Comparison of ENCODE assay signal across 7 cellular contexts in the genomic region with DNA sequence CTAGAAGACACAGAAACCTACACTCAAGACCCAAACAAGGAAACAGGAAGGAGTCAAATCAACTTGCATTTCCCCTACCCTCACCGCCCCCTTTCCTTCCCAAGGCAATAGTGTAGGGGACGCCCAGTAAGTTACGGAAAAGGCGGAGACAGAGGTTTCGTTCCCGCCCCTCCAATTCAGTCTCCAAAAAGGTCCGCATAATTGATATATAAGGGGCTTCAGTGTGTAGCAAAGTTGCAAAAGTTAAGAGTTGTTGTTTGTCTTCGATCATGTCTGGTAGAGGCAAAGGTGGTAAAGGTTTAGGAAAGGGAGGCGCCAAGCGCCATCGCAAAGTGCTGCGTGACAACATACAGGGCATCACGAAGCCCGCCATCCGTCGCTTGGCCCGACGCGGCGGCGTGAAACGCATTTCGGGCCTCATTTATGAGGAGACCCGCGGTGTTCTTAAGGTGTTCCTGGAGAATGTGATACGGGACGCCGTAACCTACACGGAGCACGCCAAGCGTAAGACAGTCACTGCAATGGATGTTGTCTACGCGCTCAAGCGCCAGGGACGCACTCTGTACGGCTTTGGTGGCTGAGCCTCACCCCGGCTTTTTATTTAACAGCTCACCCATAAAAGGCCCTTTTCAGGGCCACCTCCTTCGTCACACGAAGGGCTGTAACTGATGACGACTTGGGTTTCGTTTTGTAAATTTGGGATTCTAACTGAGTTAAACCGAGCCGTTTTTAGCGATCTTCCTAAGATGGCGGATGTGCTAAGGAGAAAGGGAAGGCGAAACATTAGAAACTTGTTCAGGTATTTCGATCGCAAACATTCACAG.
A peak's percentile ranks its signal among the peaks of the same experiment; 100 is the strongest.
DNase-seq lines count a peak whose midpoint lies in the region; ATAC-seq lines count a peak whose summit lies in the region.

No MANE protein-coding gene starts in this region.

- peaks cover 1% of the 10 kb centered on the region for H3K9me3 Mint-ChIP-seq in activated CD4-positive, alpha-beta T cell treated with anti-CD3 and anti-CD28 coated beads for 36 hours (ENCODE audit: low read depth)
- no peaks in the 10 kb centered on the region for H3K9me3 Mint-ChIP-seq in stimulated activated naive CD8-positive, alpha-beta T cell treated with anti-CD3 and anti-CD28 coated beads, Interleukin-15, amount 100 ng/mL, for 72 hours

- ATAC-seq in GM18868 (IDR thresholded peaks at IDR 0.05; ENCODE audit: unreplicated experiment): peak; percentile 52
- peak; percentile 53 for ATAC-seq in HG03045 (IDR thresholded peaks at IDR 0.05; ENCODE audit: unreplicated experiment)
- peak; percentile 83 for ATAC-seq in activated CD4-positive, alpha-beta T cell treated with anti-CD3 and anti-CD28 coated beads for 36 hours
- peak; percentile 87 for ATAC-seq in stimulated activated naive CD8-positive, alpha-beta T cell treated with anti-CD3 and anti-CD28 coated beads, Interleukin-15, amount 100 ng/mL, for 72 hours
- no peak for ATAC-seq in HG03025 (IDR thresholded peaks at IDR 0.05; ENCODE audit: low FRiP score, unreplicated experiment)

- peak overlapping the region; percentile 98 for H3K27ac Mint-ChIP-seq in activated CD4-positive, alpha-beta T cell treated with anti-CD3 and anti-CD28 coated beads for 36 hours
- H3K27ac Mint-ChIP-seq in stimulated activated naive CD8-positive, alpha-beta T cell treated with anti-CD3 and anti-CD28 coated beads, Interleukin-15, amount 100 ng/mL, for 72 hours: peak overlapping the region; percentile 96 to 100

- CTCF ChIA-PET in activated CD4-positive, alpha-beta T cell treated with anti-CD3 and anti-CD28 coated beads for 36 hours (lab: Charles Lee): interaction anchor here (0.7 to 1.1 kb wide), 2 partner anchors 24 to 48 kb away, joined by 3 to 4 read pairs; a partner anchor contains a TSS

- H3K4me1 Mint-ChIP-seq in activated CD4-positive, alpha-beta T cell treated with anti-CD3 and anti-CD28 coated beads for 36 hours: peaks cover 26% of the 10 kb centered on the region
- H3K4me1 Mint-ChIP-seq in stimulated activated naive CD8-positive, alpha-beta T cell treated with anti-CD3 and anti-CD28 coated beads, Interleukin-15, amount 100 ng/mL, for 72 hours: peaks cover 53% of the 10 kb centered on the region

- H3K36me3 Mint-ChIP-seq in activated CD4-positive, alpha-beta T cell treated with anti-CD3 and anti-CD28 coated beads for 36 hours (ENCODE audit: low read depth): peaks cover 8% of the 10 kb centered on the region

- intact Hi-C loops in activated CD4-positive, alpha-beta T cell treated with anti-CD3 and anti-CD28 coated beads for 36 hours (cut with DNase I, micrococcal nuclease): loop anchor here (1.0 to 2.0 kb wide), 6 partner anchors 10 to 45 kb away; a partner anchor contains a TSS

- peak; percentile 85 for DNase-seq in activated CD4-positive, alpha-beta T cell treated with anti-CD3 and anti-CD28 coated beads for 36 hours
- peak; percentile 43 for DNase-seq in effector CD4-positive, alpha-beta T cell
- peak; percentile 50 for DNase-seq in midbrain (lab: John Stamatoyannopoulos, UW)
- peak; percentile 89 to 92 for DNase-seq in stimulated activated naive CD8-positive, alpha-beta T cell treated with anti-CD3 and anti-CD28 coated beads, Interleukin-15, amount 100 ng/mL, for 72 hours

- POLR2A ChIA-PET in activated CD4-positive, alpha-beta T cell treated with anti-CD3 and anti-CD28 coated beads for 36 hours (lab: Charles Lee): interaction anchor here (0.6 to 2.1 kb wide), 13 partner anchors 10 to 1569 kb away, joined by 3 to 32 read pairs (median 4); a partner anchor contains a TSS

- peak overlapping the region; percentile 83 for H3K4me3 Mint-ChIP-seq in activated CD4-positive, alpha-beta T cell treated with anti-CD3 and anti-CD28 coated beads for 36 hours
- peak overlapping the region; percentile 69 to 70 for H3K4me3 Mint-ChIP-seq in stimulated activated naive CD8-positive, alpha-beta T cell treated with anti-CD3 and anti-CD28 coated beads, Interleukin-15, amount 100 ng/mL, for 72 hours

- no peaks in the 10 kb centered on the region for H3K27me3 Mint-ChIP-seq in activated CD4-positive, alpha-beta T cell treated with anti-CD3 and anti-CD28 coated beads for 36 hours
- no peaks in the 10 kb centered on the region for H3K27me3 Mint-ChIP-seq in stimulated activated naive CD8-positive, alpha-beta T cell treated with anti-CD3 and anti-CD28 coated beads, Interleukin-15, amount 100 ng/mL, for 72 hours
